In genomic region chr17:45060824-45061605, GRCh38 we compare ENCODE assay signal across 1 cellular context.
TF ChIP-seq lines count a peak whose summit lies in the region.

TSS of gene NMT1 (plus strand) at chr17:45061317. CDS start at chr17:45061330, 13 bp downstream.

TF ChIP-seq in A549, 52 proteins besides CTCF, POLR2A, EP300 and RAD21 (continued from another document):
- TF ChIP-seq ELK1 (IDR thresholded peaks at IDR 0.05; ENCODE audit: low read depth, low read length) (no peak), RFX5 (IDR thresholded peaks at IDR 0.05) (peak; percentile 74), HOXB5 (CRISPR knock-in tag; IDR thresholded peaks at IDR 0.05) (peak; percentile 59; the same call in 1 of the 2 replicates), JUNB (IDR thresholded peaks at IDR 0.05) (no peak), ZC3H11A (IDR thresholded peaks at IDR 0.05) (no peak), CHD4 (IDR thresholded peaks at IDR 0.05; ENCODE audit: borderline replicate concordance) (no peak), HOXA7 (CRISPR knock-in tag; IDR thresholded peaks at IDR 0.05) (no peak), PBX3 (IDR thresholded peaks at IDR 0.05) (peak; percentile 88), MAX (IDR thresholded peaks at IDR 0.05) (peak; percentile 92), SREBF2 (IDR thresholded peaks at IDR 0.05) (no peak), NFE2L2 (conservative IDR thresholded peaks at IDR 0.05; ENCODE audit: low read length) (no peak), MAZ (IDR thresholded peaks at IDR 0.05; ENCODE audit: borderline replicate concordance, low read depth, low read length) (no peak), MAFK (IDR thresholded peaks at IDR 0.05; ENCODE audit: partially characterized antibody) (no peak), ZFP36 (IDR thresholded peaks at IDR 0.05; ENCODE audit: borderline replicate concordance, partially characterized antibody) (no peak), NR3C1 (IDR thresholded peaks at IDR 0.05) (no peak), FOXS1 (CRISPR knock-in tag; IDR thresholded peaks at IDR 0.05) (no peak), TFCP2L1 (CRISPR knock-in tag; IDR thresholded peaks at IDR 0.05) (no peak), ATOH8 (CRISPR knock-in tag; IDR thresholded peaks at IDR 0.05; ENCODE audit: low read depth) (no peak), CHD2 (IDR thresholded peaks at IDR 0.05; ENCODE audit: low read length, partially characterized antibody) (peak; percentile 38), ESRRA (IDR thresholded peaks at IDR 0.05; ENCODE audit: borderline replicate concordance, low read length) (no peak), HMGXB4 (CRISPR knock-in tag; IDR thresholded peaks at IDR 0.05; ENCODE audit: borderline replicate concordance) (no peak), POLR2AphosphoS2 (conservative IDR thresholded peaks at IDR 0.05; ENCODE audit: low read length) (no peak), GATA3 (IDR thresholded peaks at IDR 0.05; ENCODE audit: borderline replicate concordance) (peak; percentile 16; the same call in 1 of the 2 replicates), PHF8 (IDR thresholded peaks at IDR 0.05; ENCODE audit: borderline replicate concordance, low read depth) (peak; percentile 93), CBX8 (IDR thresholded peaks at IDR 0.05) (no peak), BCL3 (IDR thresholded peaks at IDR 0.05) (peak; percentile 94), FOSL2 (IDR thresholded peaks at IDR 0.05) (no peak), FOSL2 (CRISPR knock-in tag; IDR thresholded peaks at IDR 0.05) (no peak), MYC (IDR thresholded peaks at IDR 0.05; ENCODE audit: borderline replicate concordance, low read length) (peak; percentile 91), HEYL (CRISPR knock-in tag; IDR thresholded peaks at IDR 0.05) (no peak), CEBPB (IDR thresholded peaks at IDR 0.05) (peak in 1 of 2 experiments; percentile 86; a peak in 2 of 4 replicates), KDM5A (IDR thresholded peaks at IDR 0.05) (peak; percentile 93), E2F6 (IDR thresholded peaks at IDR 0.05; ENCODE audit: borderline replicate concordance, low read depth) (no peak), BHLHE40 (IDR thresholded peaks at IDR 0.05; ENCODE audit: low read depth, low read length) (no peak), USF2 (IDR thresholded peaks at IDR 0.05) (peak; percentile 39; the same call in 1 of the 2 replicates)
